23 cellular contexts compared by ENCODE assay signal in the genomic region with DNA sequence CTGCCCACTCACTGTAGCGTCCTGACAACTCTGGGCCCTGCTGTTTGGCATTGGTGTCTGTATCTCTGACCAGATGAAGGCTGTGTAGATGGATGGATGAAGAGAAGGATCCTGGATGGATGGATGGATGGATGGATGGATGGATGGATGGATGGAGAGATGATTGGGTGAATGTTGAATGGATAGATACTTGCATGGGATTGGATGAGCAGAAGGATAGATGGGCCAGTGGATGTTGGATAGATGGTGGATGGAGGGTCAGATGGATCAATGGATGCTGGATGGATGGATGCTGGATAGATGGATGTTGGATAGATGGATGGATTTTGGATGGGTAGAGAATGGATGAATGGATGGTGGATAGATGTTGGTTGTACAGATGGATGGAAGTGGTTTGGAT.
A peak's percentile ranks its signal among the peaks of the same experiment; 100 is the strongest.
DNase-seq lines count a peak whose midpoint lies in the region; ATAC-seq, FAIRE-seq and TF ChIP-seq lines count a peak whose summit lies in the region.
"Had no signal": no experiment of that assay in that cellular context is flagged by ENCODE, and none has a peak within 500 bp of the region (broad histone marks: within the 10 kb centered on the region; RNA-seq: fewer than 3 reads in every experiment).

No MANE protein-coding gene starts in this region.

- H3K9me3 Mint-ChIP-seq in neural crest cell = no peaks in the 10 kb centered on the region
- H3K9me3 Mint-ChIP-seq: CD4-positive, CD25-positive, alpha-beta regulatory T cell; CD8-positive, alpha-beta memory T cell; GM23338; H9; HFFc6 had no signal

- H3K4me2 ChIP-seq in HepG2 (ENCODE audit: low read depth, low read length) = no peak overlapping the region
- H3K4me2 ChIP-seq: BLaER1, GM23338 had no signal

- ATAC-seq in HepG2 (no peak), right lobe of liver (no peak)
- ATAC-seq: GM12878, GM23338, HCT116 had no signal

- TF ChIP-seq EP300 in HepG2 (IDR thresholded peaks at IDR 0.05; ENCODE audit: low read depth in 2 of 2, low read length in 2 of 2) (no peak), HepG2 (CRISPR knock-in tag; IDR thresholded peaks at IDR 0.05; ENCODE audit: borderline replicate concordance) (no peak)

- no peaks in the 10 kb centered on the region for H3K9me3 ChIP-seq in HepG2 (ENCODE audit: low read length)
- no peaks in the 10 kb centered on the region for H3K9me3 ChIP-seq in right lobe of liver
- no peaks in the 10 kb centered on the region for H3K9me3 ChIP-seq in vagina
- H3K9me3 ChIP-seq: BLaER1 had no signal

- H3K4me3 ChIP-seq in HepG2 (replicated peaks in 1 of 3; ENCODE audit: insufficient read depth in 1 of 3, low read depth in 2 of 3, low read length in 3 of 3) (no peak overlapping the region), right lobe of liver (no peak overlapping the region), vagina (no peak overlapping the region)
- H3K4me3 ChIP-seq: BLaER1, GM12878, GM23338 had no signal

- in situ Hi-C loops in HepG2 (cut with HindIII; ENCODE audit: extremely low pct_ligation_motif_present, low pct_unique_long_range_greater_than_20kb) = no loop called here

- 17% methylated on average over 1 of the region's 1 CpG for WGBS in HepG2 (ENCODE audit: low lambda C conversion rate)
- WGBS in right lobe of liver (ENCODE audit: insufficient coverage, low coverage, low lambda C conversion rate, missing lambda C conversion rate) = 100% methylated on average over 1 of the region's 1 CpG

- H3K27ac ChIP-seq in HepG2 (ENCODE audit: extremely low read length, insufficient read depth, low read length) = no peak overlapping the region
- H3K27ac ChIP-seq in right lobe of liver = no peak overlapping the region
- H3K27ac ChIP-seq in vagina = no peak overlapping the region
- H3K27ac ChIP-seq: 22Rv1, BLaER1, C4-2B had no signal

- no peak overlapping the region for H3K4me3 Mint-ChIP-seq in neural crest cell
- H3K4me3 Mint-ChIP-seq: B cell; CD4-positive, CD25-positive, alpha-beta regulatory T cell; CD8-positive, alpha-beta memory T cell; GM23338; H9; HFFc6 had no signal

- no peak for TF ChIP-seq RAD21 in HepG2 (CRISPR knock-in tag; IDR thresholded peaks at IDR 0.05)

- H3K79me2 ChIP-seq in HepG2 (ENCODE audit: insufficient read depth, low read length) = no peaks in the 10 kb centered on the region

- H3K4me1 Mint-ChIP-seq in neural crest cell = peaks cover 17% of the 10 kb centered on the region
- H3K4me1 Mint-ChIP-seq: B cell; CD4-positive, CD25-positive, alpha-beta regulatory T cell; CD8-positive, alpha-beta memory T cell had no signal

- FAIRE-seq in HepG2 (lab: Jason Lieb, UNC) = no peak
- FAIRE-seq: A204.1, D721Med, GM12878 had no signal

- intact Hi-C loops in HepG2 (cut with micrococcal nuclease; ENCODE audit: unreplicated experiment) (no loop called here), right lobe of liver (cut with DNase I) (loop anchor here in 1 of 2 donors (10.0 kb wide), 1 partner anchor 61 kb away; no protein-coding TSS in a partner anchor), vagina (cut with DNase I) (no loop called here)

- TF ChIP-seq CTCF in HepG2 (CRISPR knock-in tag; IDR thresholded peaks at IDR 0.05) (no peak), right lobe of liver (IDR thresholded peaks at IDR 0.05) (no peak), neural crest cell (conservative IDR thresholded peaks at IDR 0.05) (no peak), vagina (IDR thresholded peaks at IDR 0.05) (no peak)

- POLR2A ChIA-PET in HepG2 (lab: Yijun Ruan, JAX) = no interaction called here

- H3K36me3 Mint-ChIP-seq in neural crest cell (ENCODE audit: low read depth) = no peaks in the 10 kb centered on the region
- H3K36me3 Mint-ChIP-seq: CD4-positive, CD25-positive, alpha-beta regulatory T cell; CD8-positive, alpha-beta memory T cell had no signal

- DNase-seq in HepG2 (ENCODE audit: low spot score) (no peak), right lobe of liver (no peak), erythroblast (lab: John Stamatoyannopoulos, UW) (no peak), neural crest cell (ENCODE audit: low read depth, low spot score) (no peak), vagina (ENCODE audit: extremely low spot score in 2 of 2) (no peak), ecto neural progenitor cell (ENCODE audit: low spot score) (no peak)
- DNase-seq: CD4-positive, CD25-positive, alpha-beta regulatory T cell; CD8-positive, alpha-beta memory T cell; DMS 273 treated with DMSO at 0.1 percent for 48 hours; DMS79; EL; GDM1; H9; HFFc6 had no signal

- no peak for TF ChIP-seq POLR2A in HepG2 (IDR thresholded peaks at IDR 0.05; ENCODE audit: insufficient read depth in 1 of 2, low read depth in 2 of 2, low read length in 2 of 2)
- TF ChIP-seq POLR2A in right lobe of liver (IDR thresholded peaks at IDR 0.05) = no peak
- peak; percentile 5 for TF ChIP-seq POLR2A in erythroblast (IDR thresholded peaks at IDR 0.05; ENCODE audit: low read length)
- no peak for TF ChIP-seq POLR2A in vagina (IDR thresholded peaks at IDR 0.05)

- H3K27me3 Mint-ChIP-seq in neural crest cell (ENCODE audit: low read depth) = peaks cover 22% of the 10 kb centered on the region

- peak overlapping the region; percentile 65 for H3K27ac Mint-ChIP-seq in neural crest cell (ENCODE audit: unreplicated experiment)
- H3K27ac Mint-ChIP-seq: B cell; CD8-positive, alpha-beta memory T cell; GM23338; H9; HFFc6 had no signal

- H4K20me1 ChIP-seq in HepG2 (ENCODE audit: insufficient read depth, low read length) = peaks cover 16% of the 10 kb centered on the region; the same call in 1 of the 2 replicates

- CTCF ChIA-PET in HepG2 (lab: Yijun Ruan, JAX; ENCODE audit: low intra/inter-chr PET ratio, low total read pairs) = no interaction called here

- H3K27me3 ChIP-seq in HepG2 (ENCODE audit: control insufficient read depth in 1 of 2, insufficient read depth in 2 of 2, low read length in 2 of 2) (peaks cover 18 to 37% of the 10 kb centered on the region in 2 experiments; a peak in 4 of 5 replicates), right lobe of liver (no peaks in the 10 kb centered on the region), vagina (no peaks in the 10 kb centered on the region)
- H3K27me3 ChIP-seq: BLaER1 had no signal

- peaks cover 29% of the 10 kb centered on the region for H3K4me1 ChIP-seq in HepG2 (ENCODE audit: insufficient read depth, low read length)
- no peaks in the 10 kb centered on the region for H3K4me1 ChIP-seq in right lobe of liver
- peaks cover 29% of the 10 kb centered on the region for H3K4me1 ChIP-seq in vagina

- no peak overlapping the region for H3K9ac ChIP-seq in HepG2 (ENCODE audit: insufficient read depth, low read depth, low read length)
- H3K9ac ChIP-seq: BLaER1 had no signal

- BruUV-seq in HepG2 (replicated peaks; lab: Mats Ljungman, UMichigan) = no TSS peak

- H3K36me3 ChIP-seq in HepG2 (replicated peaks in 1 of 2; ENCODE audit: control insufficient read depth in 1 of 2, insufficient read depth in 2 of 2, low read length in 2 of 2) (no peaks in the 10 kb centered on the region), right lobe of liver (no peaks in the 10 kb centered on the region), vagina (no peaks in the 10 kb centered on the region)
- H3K36me3 ChIP-seq: BLaER1 had no signal

- H2AFZ ChIP-seq in HepG2 (ENCODE audit: low read length) = no peak overlapping the region
- H2AFZ ChIP-seq: GM23338 had no signal

TF ChIP-seq in HepG2, 621 proteins besides CTCF, POLR2A, EP300 and RAD21 (continues in another document):
- TF ChIP-seq, protein P1, sequence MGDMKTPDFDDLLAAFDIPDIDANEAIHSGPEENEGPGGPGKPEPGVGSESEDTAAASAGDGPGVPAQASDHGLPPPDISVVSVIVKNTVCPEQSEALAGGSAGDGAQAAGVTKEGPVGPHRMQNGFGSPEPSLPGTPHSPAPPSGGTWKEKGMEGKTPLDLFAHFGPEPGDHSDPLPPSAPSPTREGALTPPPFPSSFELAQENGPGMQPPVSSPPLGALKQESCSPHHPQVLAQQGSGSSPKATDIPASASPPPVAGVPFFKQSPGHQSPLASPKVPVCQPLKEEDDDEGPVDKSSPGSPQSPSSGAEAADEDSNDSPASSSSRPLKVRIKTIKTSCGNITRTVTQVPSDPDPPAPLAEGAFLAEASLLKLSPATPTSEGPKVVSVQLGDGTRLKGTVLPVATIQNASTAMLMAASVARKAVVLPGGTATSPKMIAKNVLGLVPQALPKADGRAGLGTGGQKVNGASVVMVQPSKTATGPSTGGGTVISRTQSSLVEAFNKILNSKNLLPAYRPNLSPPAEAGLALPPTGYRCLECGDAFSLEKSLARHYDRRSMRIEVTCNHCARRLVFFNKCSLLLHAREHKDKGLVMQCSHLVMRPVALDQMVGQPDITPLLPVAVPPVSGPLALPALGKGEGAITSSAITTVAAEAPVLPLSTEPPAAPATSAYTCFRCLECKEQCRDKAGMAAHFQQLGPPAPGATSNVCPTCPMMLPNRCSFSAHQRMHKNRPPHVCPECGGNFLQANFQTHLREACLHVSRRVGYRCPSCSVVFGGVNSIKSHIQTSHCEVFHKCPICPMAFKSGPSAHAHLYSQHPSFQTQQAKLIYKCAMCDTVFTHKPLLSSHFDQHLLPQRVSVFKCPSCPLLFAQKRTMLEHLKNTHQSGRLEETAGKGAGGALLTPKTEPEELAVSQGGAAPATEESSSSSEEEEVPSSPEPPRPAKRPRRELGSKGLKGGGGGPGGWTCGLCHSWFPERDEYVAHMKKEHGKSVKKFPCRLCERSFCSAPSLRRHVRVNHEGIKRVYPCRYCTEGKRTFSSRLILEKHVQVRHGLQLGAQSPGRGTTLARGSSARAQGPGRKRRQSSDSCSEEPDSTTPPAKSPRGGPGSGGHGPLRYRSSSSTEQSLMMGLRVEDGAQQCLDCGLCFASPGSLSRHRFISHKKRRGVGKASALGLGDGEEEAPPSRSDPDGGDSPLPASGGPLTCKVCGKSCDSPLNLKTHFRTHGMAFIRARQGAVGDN (CRISPR knock-in tag; IDR thresholded peaks at IDR 0.05) = no peak
- TF ChIP-seq CENPT (CRISPR knock-in tag; IDR thresholded peaks at IDR 0.05; ENCODE audit: low read depth) = no peak
- TF ChIP-seq, protein P2, sequence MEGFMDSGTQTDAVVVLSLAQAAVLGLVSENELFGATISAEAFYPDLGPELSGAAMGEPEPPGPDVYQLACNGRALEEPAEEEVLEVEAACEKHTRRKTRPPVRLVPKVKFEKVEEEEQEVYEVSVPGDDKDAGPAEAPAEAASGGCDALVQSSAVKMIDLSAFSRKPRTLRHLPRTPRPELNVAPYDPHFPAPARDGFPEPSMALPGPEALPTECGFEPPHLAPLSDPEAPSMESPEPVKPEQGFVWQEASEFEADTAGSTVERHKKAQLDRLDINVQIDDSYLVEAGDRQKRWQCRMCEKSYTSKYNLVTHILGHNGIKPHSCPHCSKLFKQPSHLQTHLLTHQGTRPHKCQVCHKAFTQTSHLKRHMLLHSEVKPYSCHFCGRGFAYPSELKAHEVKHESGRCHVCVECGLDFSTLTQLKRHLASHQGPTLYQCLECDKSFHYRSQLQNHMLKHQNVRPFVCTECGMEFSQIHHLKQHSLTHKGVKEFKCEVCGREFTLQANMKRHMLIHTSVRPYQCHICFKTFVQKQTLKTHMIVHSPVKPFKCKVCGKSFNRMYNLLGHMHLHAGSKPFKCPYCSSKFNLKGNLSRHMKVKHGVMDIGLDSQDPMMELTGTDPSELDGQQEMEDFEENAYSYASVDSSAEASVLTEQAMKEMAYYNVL (CRISPR knock-in tag; IDR thresholded peaks at IDR 0.05; ENCODE audit: borderline replicate concordance) = peak; percentile 33; the same call in 1 of the 2 replicates
